ENCODE assay signal across 8 cellular contexts in the genomic region with DNA sequence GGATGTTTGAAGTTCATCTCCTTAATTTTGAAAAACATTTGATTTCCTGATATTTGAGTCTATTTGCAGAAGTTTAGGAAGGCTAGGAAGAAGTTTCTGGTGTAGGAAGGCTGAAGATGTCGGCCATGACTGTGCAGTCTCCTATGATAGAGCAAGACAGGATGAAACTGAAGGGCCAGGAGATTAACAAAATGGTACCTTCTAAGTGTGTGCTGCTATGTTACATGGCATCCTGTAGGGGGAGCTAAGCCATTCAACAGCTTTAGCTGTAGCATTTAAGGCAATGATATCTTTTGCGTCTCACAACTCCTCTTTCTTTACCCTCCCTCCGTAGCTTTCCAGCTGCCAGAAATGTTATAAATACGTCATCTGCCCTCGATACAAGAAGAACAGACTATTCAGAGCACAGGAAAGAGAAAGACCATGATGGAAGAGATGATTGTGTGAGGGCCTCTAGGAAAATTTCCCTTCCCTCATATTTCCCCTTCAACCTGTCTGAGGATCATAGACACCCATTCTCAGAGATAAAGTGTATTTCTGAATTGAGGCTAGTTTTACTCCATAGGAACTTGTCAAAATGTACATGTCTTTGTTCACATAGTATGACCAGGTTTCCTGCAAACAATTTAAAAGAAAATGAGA.
DNase-seq lines count a peak whose midpoint lies in the region; ATAC-seq and TF ChIP-seq lines count a peak whose summit lies in the region.

No MANE protein-coding gene starts in this region.

- H3K9me2 ChIP-seq in Karpas-422 (replicated peaks; ENCODE audit: insufficient read depth, low read length): no peaks in the 10 kb centered on the region

- DNase-seq in GM06990 (ENCODE audit: extremely low read depth, insufficient read length) (no peak), Karpas-422 (peak; percentile 87), RWPE1 (ENCODE audit: low spot score) (no peak), foreskin fibroblast (peak in 1 of 2 donors; percentile 42), GM03348 (ENCODE audit: low spot score) (no peak)

- TF ChIP-seq CTCF in GM06990 (IDR thresholded peaks at IDR 0.05; ENCODE audit: insufficient read depth, low read length, poor library complexity, severe bottlenecking) (peak; percentile 83), RWPE1 (conservative IDR thresholded peaks at IDR 0.05; ENCODE audit: low read depth) (peak; percentile 32), foreskin fibroblast (IDR thresholded peaks at IDR 0.05; ENCODE audit: low read depth, low read length) (peak; percentile 55)

- no peaks in the 10 kb centered on the region for H3K36me3 ChIP-seq in GM06990 (ENCODE audit: control insufficient read depth, insufficient read depth, low read length)
- no peaks in the 10 kb centered on the region for H3K36me3 ChIP-seq in Karpas-422 (ENCODE audit: insufficient read depth, low read length)
- no peaks in the 10 kb centered on the region for H3K36me3 ChIP-seq in skeletal muscle satellite cell (ENCODE audit: insufficient read depth, low read length)

- 0 out of 2 replicates have a peak overlapping the region, but pooled peaks have one; percentile 21 for H2AFZ ChIP-seq in Karpas-422 (ENCODE audit: low read length)

- no peak overlapping the region for H3K4me3 ChIP-seq in GM06990 (replicated peaks; ENCODE audit: low read depth, low read length)
- H3K4me3 ChIP-seq in Karpas-422 (ENCODE audit: low read length): no peak overlapping the region
- no peak overlapping the region for H3K4me3 ChIP-seq in foreskin fibroblast (ENCODE audit: low read depth in 1 of 2, low read length in 2 of 2)
- H3K4me3 ChIP-seq in skeletal muscle satellite cell (ENCODE audit: low read length): no peak overlapping the region

- H3K27ac ChIP-seq in Karpas-422 (ENCODE audit: low read length) (no peak overlapping the region), RWPE1 (no peak overlapping the region)

- H3K27me3 ChIP-seq in GM06990 (replicated peaks; ENCODE audit: control insufficient read depth, insufficient read depth, low read length): no peaks in the 10 kb centered on the region
- no peaks in the 10 kb centered on the region for H3K27me3 ChIP-seq in Karpas-422 (ENCODE audit: low read length)
- H3K27me3 ChIP-seq in skeletal muscle satellite cell (ENCODE audit: control insufficient read depth, insufficient read depth, low read length): no peaks in the 10 kb centered on the region

- no peaks in the 10 kb centered on the region for H4K20me1 ChIP-seq in Karpas-422 (ENCODE audit: insufficient read depth, low read depth, low read length)

- CTCF ChIA-PET in RWPE1 (lab: Yijun Ruan, JAX): interaction anchor here (0.6 to 1.6 kb wide), 3 partner anchors 82 to 711 kb away, joined by 3 to 8 read pairs (median 5); no protein-coding TSS in a partner anchor

- POLR2A ChIA-PET in RWPE1 (lab: Yijun Ruan, JAX; ENCODE audit: low non-redundant PET): no interaction called here

- no peaks in the 10 kb centered on the region for H3K79me2 ChIP-seq in Karpas-422 (ENCODE audit: low read length)

- H3K4me2 ChIP-seq in Karpas-422 (ENCODE audit: low read depth, low read length, poor library complexity, severe bottlenecking): no peak overlapping the region
- H3K4me2 ChIP-seq in skeletal muscle satellite cell (ENCODE audit: low read length): no peak overlapping the region

- H3K9ac ChIP-seq in Karpas-422 (ENCODE audit: low read length) (no peak overlapping the region), skeletal muscle satellite cell (ENCODE audit: low read depth, low read length) (peak overlapping the region; percentile 59)

- H3K4me1 ChIP-seq in Karpas-422 (ENCODE audit: low read length) (no peaks in the 10 kb centered on the region), skeletal muscle satellite cell (ENCODE audit: control insufficient read depth, insufficient read depth, low read length) (peaks cover 19% of the 10 kb centered on the region)

- ATAC-seq in HG03196 (IDR thresholded peaks at IDR 0.05; ENCODE audit: unreplicated experiment) (no peak), GM18511 (IDR thresholded peaks at IDR 0.05; ENCODE audit: unreplicated experiment) (no peak)

- H3K9me3 ChIP-seq in Karpas-422 (ENCODE audit: low read length) (no peaks in the 10 kb centered on the region), skeletal muscle satellite cell (replicated peaks; ENCODE audit: low read length) (no peaks in the 10 kb centered on the region)

Comparison
In these comparisons a context has a peak if more than half of its experiments do, and no peak if none do; other contexts are left out.
1. CTCF ChIP-seq: peak in every context shown above with its lines; median percentile 83 in GM06990; 55 in foreskin fibroblast; 32 in RWPE1.